ENCODE assay signal across 1 cellular context in genomic region chr1:246569248-246570238, GRCh38.
TF ChIP-seq lines count a peak whose summit lies in the region.

No MANE protein-coding gene starts in this region.

TF ChIP-seq in IMR-90, 13 proteins besides CTCF, POLR2A, EP300 and RAD21 (continued from another document):
- TF ChIP-seq CEBPB (IDR thresholded peaks at IDR 0.05; ENCODE audit: low read depth, low read length) (no peak), SMC3 (IDR thresholded peaks at IDR 0.05; ENCODE audit: low read depth, low read length) (no peak), MXI1 (IDR thresholded peaks at IDR 0.05; ENCODE audit: borderline replicate concordance, low read depth, low read length) (no peak), FOS (IDR thresholded peaks at IDR 0.05; ENCODE audit: low read depth, low read length) (no peak), RFX5 (IDR thresholded peaks at IDR 0.05; ENCODE audit: low read depth, low read length) (no peak)
- TF ChIP-seq, protein P1, sequence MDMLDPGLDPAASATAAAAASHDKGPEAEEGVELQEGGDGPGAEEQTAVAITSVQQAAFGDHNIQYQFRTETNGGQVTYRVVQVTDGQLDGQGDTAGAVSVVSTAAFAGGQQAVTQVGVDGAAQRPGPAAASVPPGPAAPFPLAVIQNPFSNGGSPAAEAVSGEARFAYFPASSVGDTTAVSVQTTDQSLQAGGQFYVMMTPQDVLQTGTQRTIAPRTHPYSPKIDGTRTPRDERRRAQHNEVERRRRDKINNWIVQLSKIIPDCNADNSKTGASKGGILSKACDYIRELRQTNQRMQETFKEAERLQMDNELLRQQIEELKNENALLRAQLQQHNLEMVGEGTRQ (IDR thresholded peaks at IDR 0.05; ENCODE audit: low read depth, low read length): no peak
